9 cellular contexts compared by ENCODE assay signal in the genomic region with DNA sequence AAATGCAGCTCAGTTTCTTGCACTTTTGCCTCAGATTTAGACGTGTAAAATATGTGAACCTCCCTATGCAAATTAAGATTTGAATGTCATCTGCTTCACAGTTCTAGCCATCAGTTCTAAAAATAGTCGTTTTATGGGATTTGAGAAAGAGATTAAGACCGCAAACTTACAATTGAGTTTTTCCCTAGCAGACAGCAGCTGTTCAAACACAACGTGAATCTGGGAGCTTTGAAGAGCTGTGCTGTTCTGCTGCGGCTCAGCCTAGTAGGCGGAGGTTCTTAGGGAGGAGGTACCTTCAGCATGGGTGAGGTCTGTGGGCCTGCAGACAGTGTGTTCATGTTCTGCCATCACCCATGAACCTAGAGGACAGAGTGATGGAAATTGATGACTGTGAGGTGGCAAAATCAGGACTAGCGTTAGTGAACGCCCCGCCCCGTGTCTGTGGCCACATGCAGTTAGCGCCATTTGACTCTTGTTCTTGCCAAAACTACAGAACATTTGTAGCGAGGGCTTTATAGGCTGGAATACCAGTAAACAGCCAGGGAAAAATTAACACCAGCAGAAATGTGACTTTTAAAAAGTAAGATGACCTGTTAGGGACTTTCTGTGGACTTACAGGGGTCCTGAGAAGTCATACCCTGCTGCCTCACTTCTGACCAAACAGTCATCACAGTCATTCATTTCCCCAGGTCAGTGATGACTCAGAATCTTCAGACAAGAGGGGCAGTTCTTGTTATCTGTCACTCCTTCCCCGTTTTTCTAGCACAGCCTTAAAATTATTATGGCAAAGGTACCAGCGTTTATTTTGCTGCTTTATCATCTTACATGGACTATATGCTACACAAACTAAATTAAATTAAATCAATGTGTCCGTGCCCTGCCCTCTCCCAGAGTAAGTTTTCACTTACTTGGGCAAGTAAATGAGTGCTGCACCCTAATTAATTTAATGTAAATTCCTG.
DNase-seq lines count a peak whose midpoint lies in the region; ATAC-seq and TF ChIP-seq lines count a peak whose summit lies in the region.
"Had no signal": no experiment of that assay in that cellular context is flagged by ENCODE, and none has a peak within 500 bp of the region (broad histone marks: within the 10 kb centered on the region; RNA-seq: fewer than 3 reads in every experiment).

No MANE protein-coding gene starts in this region.

- no peaks in the 10 kb centered on the region for H3K27me3 ChIP-seq in right cardiac atrium (ENCODE audit: control insufficient read depth, insufficient read depth)

- ATAC-seq in GM18498 (IDR thresholded peaks at IDR 0.05; ENCODE audit: unreplicated experiment): peak; percentile 80
- ATAC-seq in GM21825 (IDR thresholded peaks at IDR 0.05; ENCODE audit: unreplicated experiment): peak; percentile 77
- peak; percentile 37 to 73 for ATAC-seq in right cardiac atrium

- CTCF ChIA-PET in RWPE1 (lab: Yijun Ruan, JAX): no interaction called here

- H3K4me1 Mint-ChIP-seq in IgD-negative memory B cell: peaks cover 30 to 33% (median 32%) of the 10 kb centered on the region in 3 donors

- H3K4me3 Mint-ChIP-seq in IgD-negative memory B cell: peak overlapping the region in 3 of 4 donors; percentile 5 to 92 (median 75)

- WGBS in right cardiac atrium: 69% methylated on average over 15 of the region's 15 CpGs

- TF ChIP-seq CTCF in RWPE1 (conservative IDR thresholded peaks at IDR 0.05; ENCODE audit: low read depth): no peak

- intact Hi-C loops in right cardiac atrium (cut with DNase I): no loop called here

- POLR2A ChIA-PET in RWPE1 (lab: Yijun Ruan, JAX; ENCODE audit: low non-redundant PET): no interaction called here

- H3K9me3 ChIP-seq in right cardiac atrium (ENCODE audit: control insufficient read depth, low read length): no peaks in the 10 kb centered on the region

- no peak overlapping the region for H3K4me3 ChIP-seq in right cardiac atrium (ENCODE audit: low read length)

- peaks cover 3% of the 10 kb centered on the region for H3K4me1 ChIP-seq in right cardiac atrium (ENCODE audit: control insufficient read depth, insufficient read depth, low read length)
- H3K4me1 ChIP-seq: parathyroid adenoma had no signal

- H3K9me3 Mint-ChIP-seq in IgD-negative memory B cell: peaks cover 0 to 2% (median 0%) of the 10 kb centered on the region in 3 donors

- H3K27ac Mint-ChIP-seq in IgD-negative memory B cell: peak overlapping the region in 2 of 3 donors; percentile 15 to 71

- H3K27me3 Mint-ChIP-seq in IgD-negative memory B cell: no peaks in the 10 kb centered on the region

- peaks cover 11% of the 10 kb centered on the region for H3K36me3 Mint-ChIP-seq in IgD-negative memory B cell

- DNase-seq in RWPE1 (ENCODE audit: low spot score): peak; percentile 31
- DNase-seq in right cardiac atrium: peak in 1 of 3 donors; percentile 60
- DNase-seq in activated CD4-positive, alpha-beta T cell treated with anti-CD3 and anti-CD28 coated beads, Interleukin-2, amount 50 U/mL, for 48 hours: no peak
- DNase-seq in activated CD4-positive, alpha-beta T cell treated with anti-CD3 and anti-CD28 coated beads for 4 hours: no peak
- no peak for DNase-seq in RPMI8226

- peak overlapping the region; percentile 82 for H3K27ac ChIP-seq in RWPE1
- H3K27ac ChIP-seq in right cardiac atrium (ENCODE audit: low read length): no peak overlapping the region
- H3K27ac ChIP-seq: parathyroid adenoma had no signal
